ENCODE assay signal across 8 cellular contexts in genomic region chr2:62704654-62705006, GRCh38. TPM values are rescaled to one million over a fixed set of nuclear protein-coding genes. Genes with fewer than 3 reads are reported as not detected.
A peak's percentile ranks its signal among the peaks of the same experiment; 100 is the strongest.
DNase-seq lines count a peak whose midpoint lies in the region; ATAC-seq, FAIRE-seq and TF ChIP-seq lines count a peak whose summit lies in the region.

No MANE protein-coding gene starts in this region.

- H3K9me3 Mint-ChIP-seq in naive thymus-derived CD4-positive, alpha-beta T cell = peaks cover 0 to 6% (median 0%) of the 10 kb centered on the region in 11 donors

- H3K27me3 Mint-ChIP-seq in naive thymus-derived CD4-positive, alpha-beta T cell = peaks cover 0 to 13% (median 0%) of the 10 kb centered on the region in 5 donors

- no peak for TF ChIP-seq CTCF in AG09309 (IDR thresholded peaks at IDR 0.05; ENCODE audit: control insufficient read depth, insufficient read depth, low read depth, low read length, missing control alignments)

- peak overlapping the region; percentile 52 for H3K4me3 ChIP-seq in AG09309 (ENCODE audit: control insufficient read depth, low read depth, low read length)
- peak overlapping the region; percentile 77 for H3K4me3 ChIP-seq in Jurkat, Clone E6-1 (ENCODE audit: low read length)
- peak overlapping the region; percentile 82 for H3K4me3 ChIP-seq in naive thymus-derived CD4-positive, alpha-beta T cell (ENCODE audit: low read length)

- peak overlapping the region; percentile 45 to 91 (median 84) for H3K27ac Mint-ChIP-seq in naive thymus-derived CD4-positive, alpha-beta T cell

- CTCF ChIA-PET in naive thymus-derived CD4-positive, alpha-beta T cell (lab: Charles Lee) = no interaction called here

- no peak for FAIRE-seq in urothelium cell line (lab: Jason Lieb, UNC)

- POLR2A ChIA-PET in naive thymus-derived CD4-positive, alpha-beta T cell (lab: Charles Lee) = interaction anchor here (2.1 kb wide), 1 partner anchor 11 kb away, joined by 7 read pairs; no protein-coding TSS in a partner anchor

- peak overlapping the region; percentile 87 for H3K27ac ChIP-seq in cingulate gyrus (ENCODE audit: low read depth, low read length)
- peak overlapping the region; percentile 72 for H3K27ac ChIP-seq in naive thymus-derived CD4-positive, alpha-beta T cell (ENCODE audit: low read depth, low read length)

- H3K27me3 ChIP-seq in naive thymus-derived CD4-positive, alpha-beta T cell (ENCODE audit: control insufficient read depth in 2 of 2, insufficient read depth in 2 of 2, low read length in 2 of 2) = no peaks in the 10 kb centered on the region

- DNase-seq in AG09309 (ENCODE audit: low read depth) = no peak
- no peak for DNase-seq in Jurkat, Clone E6-1 (ENCODE audit: low read depth, low spot score)
- peak in 1 of 9 donors; percentile 0 for DNase-seq in naive thymus-derived CD4-positive, alpha-beta T cell
- DNase-seq in urothelium cell line (ENCODE audit: low spot score) = no peak
- no peak for DNase-seq in stimulated activated CD4-positive, alpha-beta T cell treated with anti-CD3 and anti-CD28 coated beads, Interleukin-1b, Interleukin-23, amount 100 ng/mL, for 48 hours
- DNase-seq in amniotic stem cell (lab: John Stamatoyannopoulos, UW) = no peak

- H3K4me1 Mint-ChIP-seq in naive thymus-derived CD4-positive, alpha-beta T cell = peaks cover 24 to 42% (median 31%) of the 10 kb centered on the region in 7 donors

- no peak for ATAC-seq in naive thymus-derived CD4-positive, alpha-beta T cell
- no peak for ATAC-seq in GM19467 (IDR thresholded peaks at IDR 0.05; ENCODE audit: unreplicated experiment)

- peak overlapping the region; percentile 83 to 98 (median 92) for H3K4me3 Mint-ChIP-seq in naive thymus-derived CD4-positive, alpha-beta T cell

- H3K36me3 ChIP-seq in naive thymus-derived CD4-positive, alpha-beta T cell (ENCODE audit: control insufficient read depth in 2 of 3, insufficient read depth in 3 of 3, low read length in 3 of 3) = peaks cover 0 to 6% (median 0%) of the 10 kb centered on the region in 3 experiments

- intact Hi-C loops in naive thymus-derived CD4-positive, alpha-beta T cell (cut with micrococcal nuclease) = loop anchor here (1.0 to 10.0 kb wide), 23 partner anchors 199 to 1948 kb away; partner anchors contain the start of genes CCT4 (in 2 of the 2), COMMD1 (in 2 of the 2), MDH1 (in 2 of the 2) and PAPOLG (in 2 of the 2)

- H3K36me3 Mint-ChIP-seq in naive thymus-derived CD4-positive, alpha-beta T cell = peaks cover 0 to 14% (median 10%) of the 10 kb centered on the region in 5 donors

- H3K4me1 ChIP-seq in naive thymus-derived CD4-positive, alpha-beta T cell (ENCODE audit: control insufficient read depth in 2 of 2, insufficient read depth in 2 of 2, low read length in 2 of 2) = peaks cover 0 to 21% of the 10 kb centered on the region in 2 donors

- no peaks in the 10 kb centered on the region for H3K9me3 ChIP-seq in naive thymus-derived CD4-positive, alpha-beta T cell (ENCODE audit: control insufficient read depth in 2 of 3, low read length in 3 of 3)

RNA-seq across cellular contexts. Expression of gene EHBP1, which starts 0.9 kb away (rescaled TPM):
- polyA plus RNA-seq in Jurkat, Clone E6-1 (2012; ENCODE audit: insufficient read depth, insufficient read length) = 28.9 TPM
- total RNA-seq in naive thymus-derived CD4-positive, alpha-beta T cell = 10 to 100 TPM; 23.8 to 31.5 (median 30.0) TPM
- polyA plus RNA-seq in naive thymus-derived CD4-positive, alpha-beta T cell = 10 to 100 TPM; 12.3 to 13.2 TPM
